Comparison of ENCODE assay signal across 8 cellular contexts in the genomic region with DNA sequence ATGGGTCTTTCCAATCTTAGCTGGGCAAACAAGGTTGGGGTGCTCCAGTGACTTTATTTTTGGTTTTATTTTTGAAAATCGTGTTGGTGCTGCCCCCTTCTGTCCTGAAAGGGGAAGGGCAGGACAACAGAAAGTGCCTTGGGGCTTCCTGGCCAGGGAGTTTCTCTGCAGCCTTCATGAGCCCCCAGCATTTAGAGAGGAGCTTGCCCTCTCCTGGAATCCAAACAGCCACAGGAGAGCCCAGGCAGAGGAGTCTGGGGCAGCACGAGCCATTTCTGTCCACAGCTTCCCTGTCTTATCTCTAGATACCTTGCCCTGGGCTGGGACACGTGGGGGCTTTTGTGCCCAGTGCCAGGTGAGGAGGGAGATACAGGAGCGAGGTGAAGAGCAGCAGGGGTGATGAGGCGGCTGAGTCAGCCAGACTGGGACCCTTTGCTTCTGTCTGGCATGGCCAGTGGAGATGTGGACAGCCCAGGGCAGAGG. TPM values are rescaled to one million over a fixed set of nuclear protein-coding genes. Genes with fewer than 3 reads are reported as not detected.
DNase-seq lines count a peak whose midpoint lies in the region; ATAC-seq and TF ChIP-seq lines count a peak whose summit lies in the region.

No MANE protein-coding gene starts in this region.

- peaks cover 0 to 2% of the 10 kb centered on the region in 2 donors for H3K36me3 ChIP-seq in lung (ENCODE audit: control insufficient read depth in 2 of 2, insufficient read depth in 2 of 2, low read length in 2 of 2)
- H3K36me3 ChIP-seq in upper lobe of right lung: peaks cover 16% of the 10 kb centered on the region

- H3K9me3 Mint-ChIP-seq in central memory CD8-positive, alpha-beta T cell: no peaks in the 10 kb centered on the region

- 51 to 63% methylated on average over 5 of the region's 5 CpGs for WGBS in lung, 2 donors

- no peaks in the 10 kb centered on the region for H3K27me3 ChIP-seq in lung (ENCODE audit: control insufficient read depth, insufficient read depth)
- no peaks in the 10 kb centered on the region for H3K27me3 ChIP-seq in upper lobe of right lung

- DNase-seq in DMS53 (lab: John Stamatoyannopoulos, UW) (peak; percentile 65), HT-29 (ENCODE audit: low spot score) (peak; percentile 48), lung (ENCODE audit: low spot score) (no peak), upper lobe of right lung (peak; percentile 52)
- DNase-seq in central memory CD8-positive, alpha-beta T cell (ENCODE audit: low spot score in 2 of 2): peak in 1 of 2 donors; percentile 32

- no peak overlapping the region for H3K4me3 Mint-ChIP-seq in central memory CD8-positive, alpha-beta T cell

- ATAC-seq in SK-N-SH treated with all-trans-retinoic acid at 6 μM for 48 hours: peak; percentile 35
- no peak for ATAC-seq in central memory CD8-positive, alpha-beta T cell (replicated peaks; ENCODE audit: extremely low read depth, poor library complexity, severe bottlenecking)
- ATAC-seq in lung (ENCODE audit: insufficient read depth, low FRiP score): no peak
- ATAC-seq in upper lobe of right lung: peak; percentile 38
- ATAC-seq in GM21390 (IDR thresholded peaks at IDR 0.05; ENCODE audit: unreplicated experiment): no peak
- ATAC-seq in HG03469 (IDR thresholded peaks at IDR 0.05; ENCODE audit: unreplicated experiment): no peak

- peaks cover 7% of the 10 kb centered on the region for H3K36me3 Mint-ChIP-seq in central memory CD8-positive, alpha-beta T cell (ENCODE audit: insufficient read depth)

- peaks cover 0 to 4% of the 10 kb centered on the region in 2 donors for H3K4me1 ChIP-seq in lung (ENCODE audit: control insufficient read depth in 2 of 2, insufficient read depth in 2 of 2, low read length in 2 of 2)
- H3K4me1 ChIP-seq in upper lobe of right lung: peaks cover 20% of the 10 kb centered on the region

- no peak overlapping the region for H3K27ac ChIP-seq in lung (ENCODE audit: low read depth in 1 of 2, low read length in 1 of 2)
- no peak overlapping the region for H3K27ac ChIP-seq in upper lobe of right lung

- H3K4me1 Mint-ChIP-seq in central memory CD8-positive, alpha-beta T cell: peaks cover 28% of the 10 kb centered on the region

- H3K9me3 ChIP-seq in lung (ENCODE audit: control insufficient read depth in 2 of 2, insufficient read depth in 1 of 2, low read length in 1 of 2) (no peaks in the 10 kb centered on the region), upper lobe of right lung (no peaks in the 10 kb centered on the region)

- TF ChIP-seq CTCF in lung (IDR thresholded peaks at IDR 0.05; ENCODE audit: control extremely low read depth, extremely low read depth) (peak; percentile 80), upper lobe of right lung (IDR thresholded peaks at IDR 0.05) (peak; percentile 89)

- peak overlapping the region; percentile 73 for H3K27ac Mint-ChIP-seq in central memory CD8-positive, alpha-beta T cell (ENCODE audit: low read depth)

- no peak overlapping the region for H3K4me3 ChIP-seq in lung
- no peak overlapping the region for H3K4me3 ChIP-seq in upper lobe of right lung

- intact Hi-C loops in upper lobe of right lung (cut with DNase I): loop anchor here (10.0 kb wide), 1 partner anchor 149 kb away; no protein-coding TSS in a partner anchor

- no peaks in the 10 kb centered on the region for H3K27me3 Mint-ChIP-seq in central memory CD8-positive, alpha-beta T cell

TF ChIP-seq in SK-N-SH treated with all-trans-retinoic acid at 6 μM for 48 hours, 23 proteins besides CTCF, POLR2A, EP300 and RAD21:
- no peak for TF ChIP-seq ZNF8 (CRISPR knock-in tag; IDR thresholded peaks at IDR 0.05)
- TF ChIP-seq, protein P1, sequence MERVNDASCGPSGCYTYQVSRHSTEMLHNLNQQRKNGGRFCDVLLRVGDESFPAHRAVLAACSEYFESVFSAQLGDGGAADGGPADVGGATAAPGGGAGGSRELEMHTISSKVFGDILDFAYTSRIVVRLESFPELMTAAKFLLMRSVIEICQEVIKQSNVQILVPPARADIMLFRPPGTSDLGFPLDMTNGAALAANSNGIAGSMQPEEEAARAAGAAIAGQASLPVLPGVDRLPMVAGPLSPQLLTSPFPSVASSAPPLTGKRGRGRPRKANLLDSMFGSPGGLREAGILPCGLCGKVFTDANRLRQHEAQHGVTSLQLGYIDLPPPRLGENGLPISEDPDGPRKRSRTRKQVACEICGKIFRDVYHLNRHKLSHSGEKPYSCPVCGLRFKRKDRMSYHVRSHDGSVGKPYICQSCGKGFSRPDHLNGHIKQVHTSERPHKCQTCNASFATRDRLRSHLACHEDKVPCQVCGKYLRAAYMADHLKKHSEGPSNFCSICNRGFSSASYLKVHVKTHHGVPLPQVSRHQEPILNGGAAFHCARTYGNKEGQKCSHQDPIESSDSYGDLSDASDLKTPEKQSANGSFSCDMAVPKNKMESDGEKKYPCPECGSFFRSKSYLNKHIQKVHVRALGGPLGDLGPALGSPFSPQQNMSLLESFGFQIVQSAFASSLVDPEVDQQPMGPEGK (CRISPR knock-in tag; IDR thresholded peaks at IDR 0.05; ENCODE audit: borderline replicate concordance): no peak
- no peak for TF ChIP-seq ARNTL (CRISPR knock-in tag; IDR thresholded peaks at IDR 0.05; ENCODE audit: borderline replicate concordance, low read depth)
- TF ChIP-seq CSDC2 (CRISPR knock-in tag; IDR thresholded peaks at IDR 0.05): no peak
- TF ChIP-seq SNAI2 (CRISPR knock-in tag; IDR thresholded peaks at IDR 0.05): no peak
- no peak for TF ChIP-seq POU6F1 (CRISPR knock-in tag; IDR thresholded peaks at IDR 0.05; ENCODE audit: borderline replicate concordance, low read depth)
- TF ChIP-seq ZFP30 (CRISPR knock-in tag; IDR thresholded peaks at IDR 0.05): no peak
- TF ChIP-seq RARB (CRISPR knock-in tag; IDR thresholded peaks at IDR 0.05): no peak
- TF ChIP-seq ZFP3 (CRISPR knock-in tag; IDR thresholded peaks at IDR 0.05): no peak

RNA-seq across cellular contexts. Expression of gene C1RL, which starts 4.4 kb away (rescaled TPM):
- total RNA-seq in HT-29 (2014; rRNA removed; shearing (Covaris generic)): 38.9 and 39.1 TPM in 2 replicates
- 100 to 1,000 TPM; 108 to 116 TPM for total RNA-seq in lung
- polyA plus RNA-seq in lung: 10 to 100 TPM; 60.5 to 65.4 TPM
- total RNA-seq in upper lobe of right lung: 91.6 TPM

RNA-seq across cellular contexts. Expression of gene RBP5, which starts 15.3 kb away (rescaled TPM):
- total RNA-seq in HT-29 (2014; rRNA removed; shearing (Covaris generic)): 0.41 TPM in 1 of 2 replicates, not detected in the other
- total RNA-seq in lung (1 to 10 TPM; 1.9 to 2.7 TPM), upper lobe of right lung (7.1 TPM)
- 1 to 10 TPM; 2.0 to 3.3 TPM for polyA plus RNA-seq in lung

RNA-seq across cellular contexts. Expression of gene CLSTN3, which starts 16.7 kb away (rescaled TPM):
- total RNA-seq in HT-29 (2014; rRNA removed; shearing (Covaris generic)): 15.3 and 16.9 TPM in 2 replicates
- 10 to 100 TPM; 37.8 to 74.2 TPM for total RNA-seq in lung
- 10 to 100 TPM; 30.8 to 36.3 TPM for polyA plus RNA-seq in lung
- total RNA-seq in upper lobe of right lung: 48.2 TPM

RNA-seq across cellular contexts. Expression of gene C1R, which starts 21.2 kb away (rescaled TPM):
- 0.03 and 0.53 TPM in 2 replicates for total RNA-seq in HT-29 (2014; rRNA removed; shearing (Covaris generic))
- total RNA-seq in lung (100 to 1,000 TPM; 268 to 525 TPM), upper lobe of right lung (367 TPM)
- polyA plus RNA-seq in lung: 100 to 1,000 TPM; 416 to 452 TPM

RNA-seq across cellular contexts. Expression of gene C1S, which starts 52.9 kb away (rescaled TPM):
- total RNA-seq in HT-29 (2014; rRNA removed; shearing (Covaris generic)): 0.56 and 1.1 TPM in 2 replicates
- 100 to 1,000 TPM; 253 to 291 TPM for total RNA-seq in lung
- polyA plus RNA-seq in lung: 100 to 1,000 TPM; 148 to 252 TPM
- 321 TPM for total RNA-seq in upper lobe of right lung

Comparison
In these comparisons a context has a peak if more than half of its experiments do, and no peak if none do; other contexts are left out.
1. ATAC-seq: peak in SK-N-SH treated with all-trans-retinoic acid at 6 μM for 48 hours (single experiment) and upper lobe of right lung (single experiment); none in central memory CD8-positive, alpha-beta T cell (single experiment), lung (single experiment), GM21390 (single experiment) and HG03469 (single experiment).